ENCODE assay signal across 1 cellular context in genomic region chr20:44210422-44211176, GRCh38.
TF ChIP-seq lines count a peak whose summit lies in the region.

Gene OSER1, minus strand, starts transcription at chr20:44210771. Its CDS starts 3,814 bp downstream, at chr20:44206957.

TF ChIP-seq in HepG2, 621 proteins besides CTCF, POLR2A, EP300 and RAD21 (continued from another document):
- peak; percentile 80 for TF ChIP-seq PRDM10 (CRISPR knock-in tag; IDR thresholded peaks at IDR 0.05; ENCODE audit: low read depth)
- no peak for TF ChIP-seq MTA1 (CRISPR knock-in tag; IDR thresholded peaks at IDR 0.05; ENCODE audit: borderline replicate concordance)
- TF ChIP-seq ZNF337 (CRISPR knock-in tag; IDR thresholded peaks at IDR 0.05; ENCODE audit: borderline replicate concordance, low read depth): no peak; the same call in 1 of the 2 replicates
- TF ChIP-seq HMGXB3 (CRISPR knock-in tag; IDR thresholded peaks at IDR 0.05; ENCODE audit: borderline replicate concordance): no peak; the same call in 1 of the 2 replicates
- no peak for TF ChIP-seq HOXA7 (CRISPR knock-in tag; IDR thresholded peaks at IDR 0.05)
- no peak; the same call in 1 of the 2 replicates for TF ChIP-seq ATF5 (CRISPR knock-in tag; IDR thresholded peaks at IDR 0.05; ENCODE audit: low read depth)
- TF ChIP-seq RXRB (CRISPR knock-in tag; IDR thresholded peaks at IDR 0.05; ENCODE audit: borderline replicate concordance): peak; percentile 80
- TF ChIP-seq HOXD1 (CRISPR knock-in tag; IDR thresholded peaks at IDR 0.05): no peak; the same call in 1 of the 2 replicates
- peak; percentile 17 for TF ChIP-seq ZNF407 (CRISPR knock-in tag; IDR thresholded peaks at IDR 0.05; ENCODE audit: not compliant biosample characterization)
- TF ChIP-seq TARDBP (CRISPR knock-in tag; IDR thresholded peaks at IDR 0.05): peak; percentile 89
- no peak for TF ChIP-seq SP140L (CRISPR knock-in tag; IDR thresholded peaks at IDR 0.05; ENCODE audit: borderline replicate concordance)
- TF ChIP-seq TAF15 (IDR thresholded peaks at IDR 0.05; ENCODE audit: low read depth, low read length, poor library complexity, severe bottlenecking): no peak
- no peak for TF ChIP-seq CHCHD3 (CRISPR knock-in tag; IDR thresholded peaks at IDR 0.05)
- TF ChIP-seq PCBP1 (IDR thresholded peaks at IDR 0.05; ENCODE audit: borderline replicate concordance, low read depth, low read length): 0 out of 2 replicates have a peak, but pooled peaks have one; percentile 12
- TF ChIP-seq DRAP1 (CRISPR knock-in tag; IDR thresholded peaks at IDR 0.05): peak; percentile 96
- TF ChIP-seq NFIC (IDR thresholded peaks at IDR 0.05; ENCODE audit: low read length): no peak; the same call in 1 of the 2 replicates
- TF ChIP-seq GPN1 (CRISPR knock-in tag; IDR thresholded peaks at IDR 0.05; ENCODE audit: borderline replicate concordance): no peak
- no peak for TF ChIP-seq ETS1 (CRISPR knock-in tag; IDR thresholded peaks at IDR 0.05)
- TF ChIP-seq RBFOX2 (IDR thresholded peaks at IDR 0.05; ENCODE audit: low read depth, low read length): peak; percentile 98
- peak; percentile 72; the same call in 1 of the 2 replicates for TF ChIP-seq PHF21A (CRISPR knock-in tag; IDR thresholded peaks at IDR 0.05)
- TF ChIP-seq RBM22 (optimal IDR thresholded peaks at IDR 0.05; ENCODE audit: low read length): no peak
- peak; percentile 83 for TF ChIP-seq ERF (CRISPR knock-in tag; IDR thresholded peaks at IDR 0.05)
- TF ChIP-seq ZSCAN12 (CRISPR knock-in tag; IDR thresholded peaks at IDR 0.05): no peak; the same call in 1 of the 2 replicates
- no peak; the same call in 1 of the 2 replicates for TF ChIP-seq ZNF335 (CRISPR knock-in tag; IDR thresholded peaks at IDR 0.05)
- no peak for TF ChIP-seq SPEN (CRISPR knock-in tag; IDR thresholded peaks at IDR 0.05; ENCODE audit: low read depth)
- TF ChIP-seq ZNF549 (CRISPR knock-in tag; IDR thresholded peaks at IDR 0.05): no peak
- no peak for TF ChIP-seq ZNF382 (CRISPR knock-in tag; IDR thresholded peaks at IDR 0.05; ENCODE audit: borderline replicate concordance)
- TF ChIP-seq MTERF4 (CRISPR knock-in tag; IDR thresholded peaks at IDR 0.05): peak; percentile 53
- TF ChIP-seq ZBTB8A (CRISPR knock-in tag; IDR thresholded peaks at IDR 0.05; ENCODE audit: borderline replicate concordance, low read depth): no peak
- peak; percentile 50 for TF ChIP-seq ARID3A (IDR thresholded peaks at IDR 0.05; ENCODE audit: low read depth, low read length)
- no peak for TF ChIP-seq ZFYVE20 (CRISPR knock-in tag; IDR thresholded peaks at IDR 0.05; ENCODE audit: borderline replicate concordance, low read depth)
- peak; percentile 24; the same call in 1 of the 2 replicates for TF ChIP-seq AKAP8 (CRISPR knock-in tag; IDR thresholded peaks at IDR 0.05)
- peak; percentile 95; the same call in 1 of the 2 replicates for TF ChIP-seq MEF2D (CRISPR knock-in tag; IDR thresholded peaks at IDR 0.05)
- no peak for TF ChIP-seq MATR3 (CRISPR knock-in tag; IDR thresholded peaks at IDR 0.05)
- TF ChIP-seq SNAPC2 (CRISPR knock-in tag; IDR thresholded peaks at IDR 0.05): peak; percentile 95; the same call in 1 of the 2 replicates
- no peak for TF ChIP-seq ZNF121 (CRISPR knock-in tag; IDR thresholded peaks at IDR 0.05)
- peak; percentile 89 for TF ChIP-seq GATAD1 (CRISPR knock-in tag; IDR thresholded peaks at IDR 0.05)
